In genomic region chr9:72299017-72299603, GRCh38 we compare ENCODE assay signal across 25 cellular contexts.
"Had no signal": no experiment of that assay in that cellular context is flagged by ENCODE, and none has a peak within 500 bp of the region (broad histone marks: within the 10 kb centered on the region; RNA-seq: fewer than 3 reads in every experiment).

No MANE protein-coding gene starts in this region.

- H3K4me1 Mint-ChIP-seq: central memory CD8-positive, alpha-beta T cell; WTC11 had no signal

- DNase-seq: activated CD4-positive, alpha-beta T cell treated with anti-CD3 and anti-CD28 coated beads for 1 hour; activated CD4-positive, alpha-beta T cell treated with anti-CD3 and anti-CD28 coated beads, Interleukin-2, amount 10 ng/mL, durations not matched to agents 24 days and 14 days; activated CD4-positive, alpha-beta T cell treated with anti-CD3 and anti-CD28 coated beads, Interleukin-2, amount 50 U/mL, for 48 hours; activated CD8-positive, alpha-beta memory T cell treated with anti-CD3 and anti-CD28 coated beads, Interleukin-2, amount 10 ng/mL, durations not matched to agents 7 days and 5 days; activated effector memory CD4-positive, alpha-beta T cell treated with anti-CD3 and anti-CD28 coated beads, Interleukin-2, amount 50 U/mL, for 16 hours; activated naive CD4-positive, alpha-beta T cell treated with anti-CD3 and anti-CD28 coated beads, Interleukin-2, amount 10 ng/mL, durations not matched to agents 7 days and 5 days; activated naive CD8-positive, alpha-beta T cell treated with anti-CD3 and anti-CD28 coated beads for 36 hours; activated T-cell treated with anti-CD3 and anti-CD28 coated beads, Interleukin-2, amount 50 U/mL, for 24 hours; anterior cingulate cortex; KG1; NCI-H1048; NCI-H146; NCI-H187 treated with DMSO at 0.1 percent for 48 hours; NCI-H2081 treated with DMSO at 0.1 percent for 48 hours; NCI-H446; NCI-H524; Peyer's patch; SHP77; T-helper 9 cell had no signal

- H3K36me3 ChIP-seq: Peyer's patch, SJSA1 had no signal

- H3K27ac ChIP-seq: Peyer's patch, SJSA1 had no signal

- H3K27ac Mint-ChIP-seq: activated CD4-positive, alpha-beta T cell treated with anti-CD3 and anti-CD28 coated beads, Interleukin-2, amount 10 ng/mL, durations not matched to agents 24 days and 14 days; activated CD8-positive, alpha-beta memory T cell treated with anti-CD3 and anti-CD28 coated beads, Interleukin-2, amount 10 ng/mL, durations not matched to agents 7 days and 5 days; activated naive CD4-positive, alpha-beta T cell treated with anti-CD3 and anti-CD28 coated beads, Interleukin-2, amount 10 ng/mL, durations not matched to agents 7 days and 5 days; activated naive CD8-positive, alpha-beta T cell treated with anti-CD3 and anti-CD28 coated beads for 36 hours; activated T-cell treated with anti-CD3 and anti-CD28 coated beads, Interleukin-2, amount 50 U/mL, for 24 hours; activated T-helper 1 cell treated with anti-CD3 and anti-CD28 coated beads, Interleukin-12 subunit alpha, Interleukin-12 subunit beta, Interleukin-2, Interleukin-4 antibody, amounts not matched to agents 30 ng/mL and 10 ng/mL and 1 ng/mL, durations not matched to agents 14 hours and 24 hours and 36 hours; T-helper 1 cell treated with Interleukin-12 subunit alpha and Interleukin-12 subunit beta and Interleukin-4 antibody, amounts not matched to agents 30 μg/mL and 1 μg/mL, for 36 hours; WTC11 had no signal

- H3K9me3 ChIP-seq: Peyer's patch, SJSA1 had no signal

- H3K4me3 ChIP-seq: Peyer's patch, SJSA1 had no signal

- H3K27me3 ChIP-seq: Peyer's patch, SJSA1 had no signal

- H3K4me1 ChIP-seq: SJSA1 had no signal

- H3K9me3 Mint-ChIP-seq: activated naive CD8-positive, alpha-beta T cell treated with anti-CD3 and anti-CD28 coated beads for 36 hours; activated T-cell treated with anti-CD3 and anti-CD28 coated beads, Interleukin-2, amount 50 U/mL, for 24 hours; WTC11 had no signal

- ATAC-seq: activated CD8-positive, alpha-beta memory T cell treated with anti-CD3 and anti-CD28 coated beads, Interleukin-2, amount 10 ng/mL, durations not matched to agents 7 days and 5 days; SK-N-SH treated with all-trans-retinoic acid at 6 μM for 48 hours; WTC11 had no signal

- H3K36me3 Mint-ChIP-seq: activated naive CD4-positive, alpha-beta T cell treated with anti-CD3 and anti-CD28 coated beads, Interleukin-2, amount 10 ng/mL, durations not matched to agents 7 days and 5 days; activated naive CD8-positive, alpha-beta T cell treated with anti-CD3 and anti-CD28 coated beads for 36 hours; WTC11 had no signal

- H3K27me3 Mint-ChIP-seq: activated CD8-positive, alpha-beta memory T cell treated with anti-CD3 and anti-CD28 coated beads, Interleukin-2, amount 10 ng/mL, durations not matched to agents 7 days and 5 days; activated naive CD8-positive, alpha-beta T cell treated with anti-CD3 and anti-CD28 coated beads for 36 hours; activated T-cell treated with anti-CD3 and anti-CD28 coated beads, Interleukin-2, amount 50 U/mL, for 24 hours; central memory CD8-positive, alpha-beta T cell had no signal

- H3K4me3 Mint-ChIP-seq: activated CD4-positive, alpha-beta T cell treated with anti-CD3 and anti-CD28 coated beads, Interleukin-2, amount 10 ng/mL, durations not matched to agents 24 days and 14 days; activated CD8-positive, alpha-beta memory T cell treated with anti-CD3 and anti-CD28 coated beads, Interleukin-2, amount 10 ng/mL, durations not matched to agents 7 days and 5 days; activated naive CD4-positive, alpha-beta T cell treated with anti-CD3 and anti-CD28 coated beads, Interleukin-2, amount 10 ng/mL, durations not matched to agents 7 days and 5 days; activated naive CD8-positive, alpha-beta T cell treated with anti-CD3 and anti-CD28 coated beads for 36 hours; activated T-cell treated with anti-CD3 and anti-CD28 coated beads, Interleukin-2, amount 50 U/mL, for 24 hours; activated T-helper 1 cell treated with anti-CD3 and anti-CD28 coated beads, Interleukin-12 subunit alpha, Interleukin-12 subunit beta, Interleukin-2, Interleukin-4 antibody, amounts not matched to agents 30 ng/mL and 10 ng/mL and 1 ng/mL, durations not matched to agents 14 hours and 24 hours and 36 hours; central memory CD8-positive, alpha-beta T cell; T-helper 1 cell treated with Interleukin-12 subunit alpha and Interleukin-12 subunit beta and Interleukin-4 antibody, amounts not matched to agents 30 μg/mL and 1 μg/mL, for 36 hours; WTC11 had no signal
